In the genomic region with DNA sequence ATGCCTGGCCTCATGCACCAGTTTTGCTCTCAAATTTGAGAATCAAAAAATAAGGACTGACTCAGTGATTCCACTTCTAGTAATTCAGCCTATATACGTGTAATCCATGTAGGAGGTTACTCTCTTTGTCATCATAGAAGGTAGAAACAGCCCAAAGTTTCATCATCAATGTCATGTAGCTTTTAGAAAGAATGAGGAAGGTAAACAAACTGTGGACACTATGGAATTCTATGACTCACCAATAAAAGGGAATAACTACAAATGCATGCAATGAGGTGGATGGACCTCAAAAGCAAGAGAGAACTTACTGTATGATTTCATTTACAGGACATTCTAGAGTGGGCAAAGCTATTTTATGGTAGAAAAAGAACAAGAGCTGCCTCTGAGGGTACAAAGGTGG, we compare ENCODE assay signal across 14 cellular contexts.
A peak's percentile ranks its signal among the peaks of the same experiment; 100 is the strongest.
DNase-seq lines count a peak whose midpoint lies in the region; ATAC-seq and TF ChIP-seq lines count a peak whose summit lies in the region.
"Had no signal": no experiment of that assay in that cellular context is flagged by ENCODE, and none has a peak within 500 bp of the region (broad histone marks: within the 10 kb centered on the region; RNA-seq: fewer than 3 reads in every experiment).

No MANE protein-coding gene starts in this region.

- no peaks in the 10 kb centered on the region for H3K9me3 Mint-ChIP-seq in MCF 10A (ENCODE audit: unreplicated experiment)
- H3K9me3 Mint-ChIP-seq: central memory CD8-positive, alpha-beta T cell had no signal

- H3K27ac ChIP-seq in breast epithelium (no peak overlapping the region), substantia nigra (ENCODE audit: low read depth, low read length, poor library complexity, severe bottlenecking) (no peak overlapping the region)

- DNase-seq in MCF 10A (ENCODE audit: unreplicated experiment) (peak; percentile 91), breast epithelium (ENCODE audit: low spot score in 2 of 2) (no peak), adipocyte (ENCODE audit: low read depth) (peak; percentile 89), fibroblast of villous mesenchyme (ENCODE audit: low read depth) (peak; percentile 68), substantia nigra (lab: John Stamatoyannopoulos, UW) (no peak), NCI-H69 (lab: John Stamatoyannopoulos, UW) (no peak)
- DNase-seq: 8988T; activated CD4-positive, CD25-positive, alpha-beta regulatory T cell treated with anti-CD3 and anti-CD28 coated beads, Interleukin-2, amount 50 U/mL, for 72 hours; hippocampal formation; NCI-H2171 treated with DMSO at 0.1 percent for 48 hours; SHP77 had no signal

- TF ChIP-seq CTCF in MCF 10A (IDR thresholded peaks at IDR 0.05; ENCODE audit: unreplicated experiment) (no peak), breast epithelium (IDR thresholded peaks at IDR 0.05) (no peak), fibroblast of villous mesenchyme (IDR thresholded peaks at IDR 0.05; ENCODE audit: insufficient read depth, low read depth, low read length) (no peak)

- H3K9me3 ChIP-seq in breast epithelium (no peaks in the 10 kb centered on the region), adipocyte (ENCODE audit: control insufficient read depth, low read length) (no peaks in the 10 kb centered on the region)

- CTCF ChIA-PET in MCF 10A (lab: Yijun Ruan, JAX) = interaction anchor here (0.8 to 1.7 kb wide), 4 partner anchors 9 to 228 kb away, joined by 3 to 4 read pairs (median 4); no protein-coding TSS in a partner anchor

- H3K36me3 ChIP-seq in breast epithelium (no peaks in the 10 kb centered on the region), adipocyte (ENCODE audit: control insufficient read depth, insufficient read depth, low read length, severe bottlenecking) (no peaks in the 10 kb centered on the region)

- TF ChIP-seq POLR2A in breast epithelium (IDR thresholded peaks at IDR 0.05) = no peak

- H3K27me3 ChIP-seq in breast epithelium = no peaks in the 10 kb centered on the region
- H3K27me3 ChIP-seq in adipocyte (replicated peaks; ENCODE audit: control insufficient read depth, insufficient read depth, low read length) = no peaks in the 10 kb centered on the region

- no peak overlapping the region for H3K9ac ChIP-seq in adipocyte (ENCODE audit: low read length)

- peaks cover 13% of the 10 kb centered on the region for H3K4me1 Mint-ChIP-seq in MCF 10A (ENCODE audit: insufficient read depth, unreplicated experiment)
- H3K4me1 Mint-ChIP-seq: central memory CD8-positive, alpha-beta T cell had no signal

- no peak overlapping the region for H3K4me3 Mint-ChIP-seq in MCF 10A (ENCODE audit: unreplicated experiment)
- H3K4me3 Mint-ChIP-seq: central memory CD8-positive, alpha-beta T cell had no signal

- H3K4me3 ChIP-seq in breast epithelium = no peak overlapping the region
- no peak overlapping the region for H3K4me3 ChIP-seq in adipocyte (ENCODE audit: low read length)
- no peak overlapping the region for H3K4me3 ChIP-seq in fibroblast of villous mesenchyme (ENCODE audit: low read depth, low read length)

- POLR2A ChIA-PET in MCF 10A (lab: Yijun Ruan, JAX) = interaction anchor here (1.0 kb wide), 1 partner anchor 9 kb away, joined by 3 read pairs; no protein-coding TSS in a partner anchor

- no peak for ATAC-seq in activated CD4-positive, CD25-positive, alpha-beta regulatory T cell treated with anti-CD3 and anti-CD28 coated beads, Interleukin-2, amount 50 U/mL, for 24 hours
- no peak for ATAC-seq in GM21423 (IDR thresholded peaks at IDR 0.05; ENCODE audit: unreplicated experiment)

- H3K4me1 ChIP-seq in breast epithelium = no peaks in the 10 kb centered on the region
- H3K4me1 ChIP-seq in adipocyte (ENCODE audit: control insufficient read depth, insufficient read depth, low read length) = peaks cover 3% of the 10 kb centered on the region

- H3K27ac Mint-ChIP-seq in MCF 10A (ENCODE audit: low read depth, unreplicated experiment) = peak overlapping the region; percentile 56

- intact Hi-C loops in MCF 10A (cut with micrococcal nuclease) = no loop called here
- intact Hi-C loops in breast epithelium (cut with DNase I; ENCODE audit: low total_unique reads) = no loop called here

- H3K36me3 Mint-ChIP-seq in MCF 10A (ENCODE audit: insufficient read depth, unreplicated experiment) = no peaks in the 10 kb centered on the region

- no TSS peak for BruUV-seq in MCF 10A (replicated peaks; lab: Mats Ljungman, UMichigan)

- no peaks in the 10 kb centered on the region for H3K27me3 Mint-ChIP-seq in MCF 10A (ENCODE audit: insufficient read depth, unreplicated experiment)

Comparison
In these comparisons a context has a peak if more than half of its experiments do, and no peak if none do; other contexts are left out.
1. DNase-seq: peak in MCF 10A (single experiment), adipocyte (single experiment) and fibroblast of villous mesenchyme (single experiment); none in breast epithelium (0 of 2), substantia nigra (0 of 49) and NCI-H69 (single experiment).